In the genomic region with DNA sequence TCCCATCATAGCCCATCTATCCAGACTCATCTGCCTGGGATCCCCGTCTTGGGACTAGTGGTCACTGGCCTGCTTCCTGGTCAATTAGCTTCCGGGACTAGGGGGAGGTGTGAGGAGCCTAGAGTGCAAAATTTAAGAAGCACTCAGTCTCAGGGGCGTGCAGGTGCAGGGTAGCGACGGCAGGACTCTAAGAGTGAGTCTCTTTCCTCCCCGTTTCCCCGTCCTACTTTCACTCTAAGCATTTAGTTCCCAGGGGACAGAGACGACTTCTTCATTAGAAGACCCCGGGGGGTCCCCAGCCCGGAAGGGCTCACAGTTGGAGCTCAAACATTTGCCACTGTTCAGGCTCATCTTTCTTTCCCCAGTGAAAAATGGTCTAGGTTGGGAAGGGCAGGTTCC, we compare ENCODE assay signal across 2 cellular contexts.
TF ChIP-seq lines count a peak whose summit lies in the region.

No MANE protein-coding gene starts in this region.

TF ChIP-seq in IMR-90, 13 proteins besides CTCF, POLR2A, EP300 and RAD21 (continued from another document):
- no peak for TF ChIP-seq RCOR1 (IDR thresholded peaks at IDR 0.05; ENCODE audit: insufficient replicate concordance, low read length)
- TF ChIP-seq RFX5 (IDR thresholded peaks at IDR 0.05; ENCODE audit: low read depth, low read length): no peak
- no peak for TF ChIP-seq NFE2L2 (IDR thresholded peaks at IDR 0.05; ENCODE audit: low read depth, low read length)
- TF ChIP-seq CEBPB (IDR thresholded peaks at IDR 0.05; ENCODE audit: low read depth, low read length): no peak
- no peak for TF ChIP-seq MAFK (IDR thresholded peaks at IDR 0.05; ENCODE audit: low read depth, low read length)
- TF ChIP-seq, protein P1, sequence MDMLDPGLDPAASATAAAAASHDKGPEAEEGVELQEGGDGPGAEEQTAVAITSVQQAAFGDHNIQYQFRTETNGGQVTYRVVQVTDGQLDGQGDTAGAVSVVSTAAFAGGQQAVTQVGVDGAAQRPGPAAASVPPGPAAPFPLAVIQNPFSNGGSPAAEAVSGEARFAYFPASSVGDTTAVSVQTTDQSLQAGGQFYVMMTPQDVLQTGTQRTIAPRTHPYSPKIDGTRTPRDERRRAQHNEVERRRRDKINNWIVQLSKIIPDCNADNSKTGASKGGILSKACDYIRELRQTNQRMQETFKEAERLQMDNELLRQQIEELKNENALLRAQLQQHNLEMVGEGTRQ (IDR thresholded peaks at IDR 0.05; ENCODE audit: low read depth, low read length): no peak
- no peak for TF ChIP-seq FOS (IDR thresholded peaks at IDR 0.05; ENCODE audit: low read depth, low read length)
- TF ChIP-seq MAZ (IDR thresholded peaks at IDR 0.05; ENCODE audit: borderline replicate concordance, low read depth, low read length): no peak
- TF ChIP-seq, protein P2, sequence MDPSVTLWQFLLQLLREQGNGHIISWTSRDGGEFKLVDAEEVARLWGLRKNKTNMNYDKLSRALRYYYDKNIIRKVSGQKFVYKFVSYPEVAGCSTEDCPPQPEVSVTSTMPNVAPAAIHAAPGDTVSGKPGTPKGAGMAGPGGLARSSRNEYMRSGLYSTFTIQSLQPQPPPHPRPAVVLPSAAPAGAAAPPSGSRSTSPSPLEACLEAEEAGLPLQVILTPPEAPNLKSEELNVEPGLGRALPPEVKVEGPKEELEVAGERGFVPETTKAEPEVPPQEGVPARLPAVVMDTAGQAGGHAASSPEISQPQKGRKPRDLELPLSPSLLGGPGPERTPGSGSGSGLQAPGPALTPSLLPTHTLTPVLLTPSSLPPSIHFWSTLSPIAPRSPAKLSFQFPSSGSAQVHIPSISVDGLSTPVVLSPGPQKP (IDR thresholded peaks at IDR 0.05; ENCODE audit: borderline replicate concordance, low read depth, low read length): no peak
- no peak for TF ChIP-seq BHLHE40 (IDR thresholded peaks at IDR 0.05; ENCODE audit: low read depth, low read length)

TF ChIP-seq in neural cell, 6 proteins besides CTCF, POLR2A, EP300 and RAD21 (continued from another document):
- TF ChIP-seq TAF1 (IDR thresholded peaks at IDR 0.05; ENCODE audit: low read depth): no peak
- TF ChIP-seq, protein P3, sequence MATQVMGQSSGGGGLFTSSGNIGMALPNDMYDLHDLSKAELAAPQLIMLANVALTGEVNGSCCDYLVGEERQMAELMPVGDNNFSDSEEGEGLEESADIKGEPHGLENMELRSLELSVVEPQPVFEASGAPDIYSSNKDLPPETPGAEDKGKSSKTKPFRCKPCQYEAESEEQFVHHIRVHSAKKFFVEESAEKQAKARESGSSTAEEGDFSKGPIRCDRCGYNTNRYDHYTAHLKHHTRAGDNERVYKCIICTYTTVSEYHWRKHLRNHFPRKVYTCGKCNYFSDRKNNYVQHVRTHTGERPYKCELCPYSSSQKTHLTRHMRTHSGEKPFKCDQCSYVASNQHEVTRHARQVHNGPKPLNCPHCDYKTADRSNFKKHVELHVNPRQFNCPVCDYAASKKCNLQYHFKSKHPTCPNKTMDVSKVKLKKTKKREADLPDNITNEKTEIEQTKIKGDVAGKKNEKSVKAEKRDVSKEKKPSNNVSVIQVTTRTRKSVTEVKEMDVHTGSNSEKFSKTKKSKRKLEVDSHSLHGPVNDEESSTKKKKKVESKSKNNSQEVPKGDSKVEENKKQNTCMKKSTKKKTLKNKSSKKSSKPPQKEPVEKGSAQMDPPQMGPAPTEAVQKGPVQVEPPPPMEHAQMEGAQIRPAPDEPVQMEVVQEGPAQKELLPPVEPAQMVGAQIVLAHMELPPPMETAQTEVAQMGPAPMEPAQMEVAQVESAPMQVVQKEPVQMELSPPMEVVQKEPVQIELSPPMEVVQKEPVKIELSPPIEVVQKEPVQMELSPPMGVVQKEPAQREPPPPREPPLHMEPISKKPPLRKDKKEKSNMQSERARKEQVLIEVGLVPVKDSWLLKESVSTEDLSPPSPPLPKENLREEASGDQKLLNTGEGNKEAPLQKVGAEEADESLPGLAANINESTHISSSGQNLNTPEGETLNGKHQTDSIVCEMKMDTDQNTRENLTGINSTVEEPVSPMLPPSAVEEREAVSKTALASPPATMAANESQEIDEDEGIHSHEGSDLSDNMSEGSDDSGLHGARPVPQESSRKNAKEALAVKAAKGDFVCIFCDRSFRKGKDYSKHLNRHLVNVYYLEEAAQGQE (IDR thresholded peaks at IDR 0.05; ENCODE audit: borderline replicate concordance): no peak
- no peak for TF ChIP-seq SMC3 (conservative IDR thresholded peaks at IDR 0.05; ENCODE audit: poor library complexity)
- TF ChIP-seq EZH2 (IDR thresholded peaks at IDR 0.05; ENCODE audit: borderline replicate concordance, insufficient read depth, low read length, poor library complexity, severe bottlenecking): no peak
TF ChIP-seq in neural cell: peak in this region for 0.
